ENCODE assay signal across 8 cellular contexts in the genomic region with DNA sequence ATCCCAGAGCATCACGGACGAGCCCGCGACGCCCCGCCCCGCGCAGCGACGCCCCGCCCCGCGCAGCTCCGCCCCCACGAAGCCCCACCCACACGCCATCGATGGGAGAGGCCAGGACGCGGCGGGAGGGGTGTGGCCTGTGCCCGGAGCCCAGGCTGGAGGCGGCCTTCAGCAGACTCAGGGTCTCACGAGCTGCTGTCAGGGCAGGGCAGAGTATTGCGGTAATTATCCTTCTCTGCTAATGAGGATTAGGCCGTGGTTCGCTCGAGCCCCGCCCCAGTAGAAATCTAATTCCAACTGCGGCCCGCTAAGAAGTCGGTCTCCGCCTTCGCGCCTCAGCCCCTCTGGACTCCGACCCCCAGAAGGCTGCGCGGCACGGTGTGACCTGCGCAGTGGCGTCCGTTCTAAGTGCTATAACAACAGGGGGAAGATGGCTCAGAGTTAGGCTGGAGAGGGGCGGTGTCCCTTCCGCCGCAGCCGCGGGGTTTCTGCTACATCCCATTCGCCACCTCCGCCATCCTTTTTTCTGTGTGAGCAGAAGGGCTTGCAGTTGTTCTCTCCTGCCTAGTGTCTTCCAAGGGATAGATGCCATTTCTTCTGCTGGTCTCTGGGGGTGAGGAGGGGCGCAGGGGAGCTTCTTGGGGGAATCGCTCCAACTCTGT. TPM values are rescaled to one million over a fixed set of nuclear protein-coding genes. Genes with fewer than 3 reads are reported as not detected.
DNase-seq lines count a peak whose midpoint lies in the region; ATAC-seq, FAIRE-seq and TF ChIP-seq lines count a peak whose summit lies in the region.

No MANE protein-coding gene starts in this region.

- no peak for FAIRE-seq in H1 (lab: Jason Lieb, UNC)

- H3K4me3 ChIP-seq in H1 (ENCODE audit: extremely low read depth in 1 of 4, insufficient read depth in 2 of 4, low read depth in 3 of 4, low read length in 4 of 4) (peak overlapping the region; percentile 80 to 90 (median 85)), mesendoderm (ENCODE audit: low read length) (peak overlapping the region; percentile 64)

- H3K4ac ChIP-seq in H1 (replicated peaks; ENCODE audit: insufficient read length, low read depth, low read length) (no peak overlapping the region), mesendoderm (ENCODE audit: low read depth, low read length) (no peak overlapping the region)

- POLR2A ChIA-PET in H1 (lab: Charles Lee; ENCODE audit: partially characterized antibody) = interaction anchor here (1.0 to 2.2 kb wide), 13 partner anchors 10 to 171 kb away, joined by 3 to 19 read pairs (median 4); a partner anchor contains a TSS

- no peak overlapping the region for H3K23ac ChIP-seq in H1 (ENCODE audit: insufficient read length)
- H3K23ac ChIP-seq in mesendoderm (ENCODE audit: low read length) = no peak overlapping the region

- WGBS in H1 (ENCODE audit: extremely low coverage in 1 of 2, insufficient coverage in 1 of 2, insufficient read length in 1 of 2, insufficient replicate concordance in 2 of 2, low coverage in 1 of 2, low lambda C conversion rate in 2 of 2, missing lambda C conversion rate in 1 of 2), 2 experiments = 1% methylated on average over 45 of the region's 50 CpGs; no CpG with 5 or more reads in 1 of the 2 experiments
- WGBS in mesendoderm (ENCODE audit: extremely low coverage, insufficient coverage, low lambda C conversion rate) = no CpG with 5 or more reads among the region's 50 CpGs

- H2BK12ac ChIP-seq in H1 (ENCODE audit: low read depth, low read length) = no peak overlapping the region

- TF ChIP-seq EP300 in H1 (IDR thresholded peaks at IDR 0.05; ENCODE audit: borderline replicate concordance in 1 of 2, low read depth in 2 of 2, low read length in 2 of 2) = no peak

- TF ChIP-seq RAD21 in H1 (IDR thresholded peaks at IDR 0.05 in 1 of 2, conservative IDR thresholded peaks at IDR 0.05 in 1 of 2; ENCODE audit: low read depth in 2 of 2, low read length in 2 of 2) = no peak

- H3K4me2 ChIP-seq in H1 (ENCODE audit: insufficient read depth in 1 of 2, low read depth in 2 of 2, low read length in 2 of 2) (peak overlapping the region; percentile 50 to 74), mesendoderm (ENCODE audit: low read length) (peak overlapping the region; percentile 59)

- no peak overlapping the region for H2BK120ac ChIP-seq in H1 (replicated peaks; ENCODE audit: low read depth, low read length)
- no peak overlapping the region for H2BK120ac ChIP-seq in mesendoderm (ENCODE audit: low read depth, low read length)

- H4K5ac ChIP-seq in H1 (ENCODE audit: insufficient read length, low read depth, low read length) = peak overlapping the region; percentile 97
- H4K5ac ChIP-seq in mesendoderm (ENCODE audit: low read length) = no peak overlapping the region

- peak overlapping the region; percentile 90; the same call in 1 of the 2 replicates for H4K8ac ChIP-seq in H1 (ENCODE audit: extremely low read depth, insufficient read depth, low read length)
- no peak overlapping the region for H4K8ac ChIP-seq in mesendoderm (ENCODE audit: low read depth, low read length)

- no peak for TF ChIP-seq CTCF in H1 (IDR thresholded peaks at IDR 0.05; ENCODE audit: control extremely low read depth in 1 of 3, insufficient read depth in 1 of 3, low read depth in 1 of 3, low read length in 3 of 3)

- H3K9ac ChIP-seq in H1 (replicated peaks in 1 of 4; ENCODE audit: extremely low read depth in 1 of 4, low read depth in 3 of 4, low read length in 3 of 4) = peak overlapping the region in 3 of 4 experiments; percentile 70 to 86 (median 73); a peak in 6 of 7 replicates
- H3K9ac ChIP-seq in mesendoderm (ENCODE audit: low read length) = peak overlapping the region; percentile 82

- H3K14ac ChIP-seq in H1 (ENCODE audit: insufficient read length) = no peak overlapping the region

- no peak overlapping the region for H2BK20ac ChIP-seq in H1 (ENCODE audit: low read length)

- peak; percentile 70 to 82 for TF ChIP-seq POLR2A in H1 (IDR thresholded peaks at IDR 0.05; ENCODE audit: control extremely low read depth in 1 of 2, low read depth in 2 of 2, low read length in 2 of 2)

- H2AK5ac ChIP-seq in H1 (ENCODE audit: low read depth, low read length) (no peak overlapping the region), mesendoderm (ENCODE audit: low read length) (no peak overlapping the region)

- H3K79me2 ChIP-seq in H1 (ENCODE audit: control insufficient read depth in 1 of 2, insufficient read depth in 2 of 2, low read length in 2 of 2) (peaks cover 12 to 40% of the 10 kb centered on the region in 2 experiments), mesendoderm (ENCODE audit: control insufficient read depth, insufficient read depth, low read length) (peaks cover 22% of the 10 kb centered on the region)

- no peak overlapping the region for H4K91ac ChIP-seq in H1 (replicated peaks; ENCODE audit: insufficient read length, low read length)

- ATAC-seq in GM21360 (IDR thresholded peaks at IDR 0.05; ENCODE audit: unreplicated experiment) = peak; percentile 93

- H3K23me2 ChIP-seq in H1 (ENCODE audit: low read depth, low read length) = no peaks in the 10 kb centered on the region

- no peaks in the 10 kb centered on the region for H4K20me1 ChIP-seq in H1 (replicated peaks in 1 of 2; ENCODE audit: control insufficient read depth in 1 of 2, insufficient read depth in 2 of 2, low read length in 2 of 2)

- H3K18ac ChIP-seq in H1 (ENCODE audit: extremely low read depth, low read length) = peak overlapping the region; percentile 95; the same call in 1 of the 2 replicates
- peak overlapping the region; percentile 63 for H3K18ac ChIP-seq in mesendoderm (ENCODE audit: low read length)

- H2BK15ac ChIP-seq in H1 (ENCODE audit: low read length) (no peak overlapping the region; the same call in 1 of the 2 replicates), mesendoderm (replicated peaks; ENCODE audit: low read depth) (no peak overlapping the region)

- no peaks in the 10 kb centered on the region for H3K36me3 ChIP-seq in H1 (ENCODE audit: control insufficient read depth in 2 of 4, insufficient read depth in 4 of 4, low read length in 3 of 4)
- H3K36me3 ChIP-seq in mesendoderm (ENCODE audit: control insufficient read depth, insufficient read depth, low read length) = no peaks in the 10 kb centered on the region

- H3K27me3 ChIP-seq in H1 (replicated peaks in 1 of 4; ENCODE audit: control insufficient read depth in 3 of 4, extremely low read depth in 1 of 4, insufficient read depth in 3 of 4, low read length in 3 of 4) (no peaks in the 10 kb centered on the region), mesendoderm (ENCODE audit: insufficient read depth, low read length, poor library complexity) (no peaks in the 10 kb centered on the region)

- H3K9me3 ChIP-seq in H1 (ENCODE audit: insufficient read depth in 2 of 2, low read depth in 1 of 2, low read length in 1 of 2) = 0 out of 4 replicates have a peak, but pooled peaks cover 3 to 4% of the 10 kb centered on the region in 2 experiments

- DNase-seq in COLO829 (ENCODE audit: low spot score) = peak; percentile 99
- peak; percentile 95 for DNase-seq in HT-29 (ENCODE audit: low spot score)
- peak; percentile 84 for DNase-seq in NK-92 treated with Interleukin-12 subunit alpha and Interleukin-12 subunit beta, amount 100 ng/mL, for 24 hours (lab: John Stamatoyannopoulos, UW)
- peak; percentile 78 to 86 (median 81) for DNase-seq in activated CD8-positive, alpha-beta memory T cell treated with anti-CD3 and anti-CD28 coated beads for 48 hours (ENCODE audit: low read depth in 2 of 3, low spot score in 2 of 3)
- DNase-seq in H1 (ENCODE audit: low read depth in 1 of 2, low spot score in 2 of 2) = peak; percentile 82 to 95
- DNase-seq in mesendoderm = peak; percentile 98
- DNase-seq in stimulated activated CD8-positive, alpha-beta memory T cell treated with anti-CD3 and anti-CD28 coated beads, Interleukin-12 subunit alpha, Interleukin-12 subunit beta, amount 100 ng/mL, for 4 hours (ENCODE audit: low read depth) = peak; percentile 87

- H2BK5ac ChIP-seq in H1 (ENCODE audit: low read depth, low read length) = peak overlapping the region; percentile 97
- H2BK5ac ChIP-seq in mesendoderm (ENCODE audit: low read length) = no peak overlapping the region

- CTCF ChIA-PET in H1 (lab: Charles Lee; ENCODE audit: partially characterized antibody) = interaction anchor here (1.0 to 1.6 kb wide), 3 partner anchors 11 to 47 kb away, joined by 3 to 5 read pairs (median 4); no protein-coding TSS in a partner anchor

- H3K79me1 ChIP-seq in H1 (ENCODE audit: low read depth, low read length) = no peaks in the 10 kb centered on the region; the same call in 1 of the 2 replicates
- H3K79me1 ChIP-seq in mesendoderm (ENCODE audit: low read length) = peaks cover 8% of the 10 kb centered on the region

- H3K27ac ChIP-seq in H1 (ENCODE audit: low read depth, low read length) = peak overlapping the region; percentile 74; the same call in 1 of the 2 replicates
- peak overlapping the region; percentile 85 for H3K27ac ChIP-seq in mesendoderm (ENCODE audit: low read depth, low read length)

- H3K56ac ChIP-seq in H1 (replicated peaks; ENCODE audit: insufficient read length, low read depth, low read length) (peak overlapping the region; percentile 86), mesendoderm (ENCODE audit: low read length) (peak overlapping the region; percentile 89)

- peaks cover 0 to 7% (median 0%) of the 10 kb centered on the region in 4 experiments; a peak in 1 of 7 replicates for H3K4me1 ChIP-seq in H1 (replicated peaks in 1 of 4; ENCODE audit: control insufficient read depth in 3 of 4, insufficient read depth in 4 of 4, low read length in 3 of 4)
- H3K4me1 ChIP-seq in mesendoderm (ENCODE audit: control insufficient read depth, low read depth, low read length) = peaks cover 3% of the 10 kb centered on the region

- peak overlapping the region; percentile 68 for H2AFZ ChIP-seq in H1 (ENCODE audit: low read length)

RNA-seq across cellular contexts. Expression of a gene that starts 0.3 kb away (rescaled TPM):
- 30.6 and 35.6 TPM in 2 replicates for total RNA-seq in HT-29 (2014; rRNA removed; shearing (Covaris generic))
- total RNA-seq in H1 (2021; fragmentation: NEBNext Ultra II Directional; extraction: Animal tissue kit (Norgen Biotek cat#: 25700)) = 22.7 and 23.0 TPM in 2 replicates
- 4.4 and 7.5 TPM in 2 replicates for polyA plus RNA-seq in H1 (2011; rRNA removed)
- polyA plus RNA-seq in H1 (2011; cell fraction: cytosol; rRNA removed) = 11.8 TPM
- 3.0 TPM for polyA plus RNA-seq in H1 (2011; cell fraction: nucleus; rRNA removed)
- 9.5 to 18.8 TPM (median 10.7 TPM) in 4 replicates for polyA plus RNA-seq in H1 (2012, experiment 1 of 2)
- polyA plus RNA-seq in H1 (2012, experiment 2 of 2) = 2.3 TPM
- polyA plus RNA-seq in H1 (2013, experiment 1 of 2) = 39.5 TPM
- 44.9 TPM for polyA plus RNA-seq in H1 (2013, experiment 2 of 2)
- polyA minus RNA-seq in H1 (2011; rRNA and poly(A)+ RNA removed) = 3.4 and 4.4 TPM in 2 replicates
- 5.1 TPM for polyA minus RNA-seq in H1 (2011; cell fraction: cytosol; rRNA and poly(A)+ RNA removed)
- 10.7 TPM for polyA minus RNA-seq in H1 (2011; cell fraction: nucleus; rRNA and poly(A)+ RNA removed)
- 33.3 TPM for polyA plus RNA-seq in mesendoderm (2013, experiment 1 of 2)
- 33.0 TPM for polyA plus RNA-seq in mesendoderm (2013, experiment 2 of 2)

RNA-seq across cellular contexts. Expression of a gene that starts 46.3 kb away (rescaled TPM):
- 12.0 and 12.6 TPM in 2 replicates for total RNA-seq in HT-29 (2014; rRNA removed; shearing (Covaris generic))
- 11.9 and 12.4 TPM in 2 replicates for total RNA-seq in H1 (2021; fragmentation: NEBNext Ultra II Directional; extraction: Animal tissue kit (Norgen Biotek cat#: 25700))
- 11.0 TPM in 2 replicates for polyA plus RNA-seq in H1 (2011; rRNA removed)
- polyA plus RNA-seq in H1 (2011; cell fraction: cytosol; rRNA removed) = 14.1 TPM
- 12.6 TPM for polyA plus RNA-seq in H1 (2011; cell fraction: nucleus; rRNA removed)
- polyA plus RNA-seq in H1 (2012, experiment 1 of 2) = 13.8 to 15.9 TPM (median 15.3 TPM) in 4 replicates
- polyA plus RNA-seq in H1 (2012, experiment 2 of 2) = 7.2 TPM
- polyA plus RNA-seq in H1 (2013, experiment 1 of 2) = 17.3 TPM
- 16.9 TPM for polyA plus RNA-seq in H1 (2013, experiment 2 of 2)
- 3.8 and 9.4 TPM in 2 replicates for polyA minus RNA-seq in H1 (2011; rRNA and poly(A)+ RNA removed)
- polyA minus RNA-seq in H1 (2011; cell fraction: cytosol; rRNA and poly(A)+ RNA removed) = 11.5 TPM
- 9.1 TPM for polyA minus RNA-seq in H1 (2011; cell fraction: nucleus; rRNA and poly(A)+ RNA removed)
- 26.3 TPM for polyA plus RNA-seq in mesendoderm (2013, experiment 1 of 2)
- polyA plus RNA-seq in mesendoderm (2013, experiment 2 of 2) = 26.9 TPM

Comparison
In these comparisons a context has a peak if more than half of its experiments do, and no peak if none do; other contexts are left out.
1. Peak in every context shown above with its lines: DNase-seq, ATAC-seq, H3K4me3 ChIP-seq and H3K27ac ChIP-seq.